In the genomic region with DNA sequence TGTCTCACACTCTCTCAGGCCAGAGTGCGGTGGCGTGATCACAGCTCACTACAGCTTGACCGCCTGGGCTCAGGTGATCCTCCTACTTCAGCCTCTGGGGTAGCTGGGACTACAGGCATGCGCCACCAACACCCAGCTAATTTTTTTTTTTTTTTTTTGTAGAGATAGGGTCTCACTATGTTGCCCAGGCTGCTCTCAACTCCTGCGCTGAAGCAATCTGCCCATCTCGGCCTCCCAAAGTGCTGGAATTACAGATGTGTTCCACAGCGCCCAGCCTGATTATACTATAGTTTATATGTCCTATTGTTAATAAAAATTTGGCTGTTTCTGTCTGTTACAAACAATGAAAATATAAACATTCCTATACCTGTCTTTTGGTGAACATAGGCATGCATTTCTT, we compare ENCODE assay signal across 7 cellular contexts.
"Had no signal": no experiment of that assay in that cellular context is flagged by ENCODE, and none has a peak within 500 bp of the region (broad histone marks: within the 10 kb centered on the region; RNA-seq: fewer than 3 reads in every experiment).

No MANE protein-coding gene starts in this region.

- H2AFZ ChIP-seq: GM23338 had no signal

- DNase-seq: H9, HCEC 1CT, HFFc6, IMR-90, KG1 had no signal

- H3K9me3 Mint-ChIP-seq: GM23338, H9, HFFc6 had no signal

- H3K4me2 ChIP-seq: GM23338 had no signal

- H3K4me3 ChIP-seq: GM23338, K562 had no signal

- H3K27ac Mint-ChIP-seq: HFFc6 had no signal

- ATAC-seq: GM23338, K562 had no signal

- H3K4me3 Mint-ChIP-seq: GM23338, H9, HFFc6 had no signal
